10 cellular contexts compared by ENCODE assay signal in genomic region chr21:44517175-44517899, GRCh38. TPM values are rescaled to one million over a fixed set of nuclear protein-coding genes. Genes with fewer than 3 reads are reported as not detected.
A peak's percentile ranks its signal among the peaks of the same experiment; 100 is the strongest.
DNase-seq lines count a peak whose midpoint lies in the region; ATAC-seq and TF ChIP-seq lines count a peak whose summit lies in the region.
"Had no signal": no experiment of that assay in that cellular context is flagged by ENCODE, and none has a peak within 500 bp of the region (broad histone marks: within the 10 kb centered on the region; RNA-seq: fewer than 3 reads in every experiment).

No MANE protein-coding gene starts in this region.

- intact Hi-C loops in Caco-2 (cut with micrococcal nuclease; ENCODE audit: unreplicated experiment) = loop anchor here (10.0 kb wide), 1 partner anchor 277 kb away; no protein-coding TSS in a partner anchor

- H3K36me3 Mint-ChIP-seq in Caco-2 (ENCODE audit: insufficient read depth, unreplicated experiment) = no peaks in the 10 kb centered on the region
- H3K36me3 Mint-ChIP-seq: immature natural killer cell had no signal

- no peak for TF ChIP-seq POLR2A in tibial nerve (IDR thresholded peaks at IDR 0.05)

- no peak overlapping the region for H3K27ac Mint-ChIP-seq in Caco-2 (ENCODE audit: unreplicated experiment)
- H3K27ac Mint-ChIP-seq: immature natural killer cell had no signal

- POLR2A ChIA-PET in Caco-2 (lab: Charles Lee) (no interaction called here), HEK293T (lab: Yijun Ruan, JAX) (no interaction called here)

- peaks cover 13% of the 10 kb centered on the region for H3K9me3 Mint-ChIP-seq in Caco-2 (ENCODE audit: unreplicated experiment)
- H3K9me3 Mint-ChIP-seq: immature natural killer cell had no signal

- peaks cover 17% of the 10 kb centered on the region for H3K4me1 Mint-ChIP-seq in Caco-2 (ENCODE audit: low read depth, unreplicated experiment)
- H3K4me1 Mint-ChIP-seq: immature natural killer cell had no signal

- H3K27ac ChIP-seq in SJCRH30 (no peak overlapping the region), tibial nerve (no peak overlapping the region)
- H3K27ac ChIP-seq: adrenal gland had no signal

- peak; percentile 87 to 95 for DNase-seq in Caco-2
- peak; percentile 87 for DNase-seq in HEK293T (ENCODE audit: extremely low spot score)
- peak; percentile 20 to 23 for DNase-seq in SJCRH30
- peak; percentile 86 for DNase-seq in iPS-NIHi11 (ENCODE audit: low spot score)
- DNase-seq in NCI-H2196 (lab: John Stamatoyannopoulos, UW; ENCODE audit: unreplicated experiment) = no peak
- no peak for DNase-seq in tibial nerve (ENCODE audit: low spot score in 2 of 2)

- BruUV-seq in Caco-2 (replicated peaks; lab: Mats Ljungman, UMichigan) = no TSS peak

- H3K4me1 ChIP-seq in Caco-2 (peaks cover 7% of the 10 kb centered on the region; the same call in 1 of the 2 replicates), SJCRH30 (no peaks in the 10 kb centered on the region), tibial nerve (no peaks in the 10 kb centered on the region)
- H3K4me1 ChIP-seq: adrenal gland had no signal

- ATAC-seq in GM18868 (IDR thresholded peaks at IDR 0.05; ENCODE audit: unreplicated experiment) (no peak), GM21447 (IDR thresholded peaks at IDR 0.05; ENCODE audit: unreplicated experiment) (no peak)

- CTCF ChIA-PET in Caco-2 (lab: Charles Lee) = interaction anchor here (0.9 to 1.3 kb wide), 2 partner anchors 225 to 276 kb away, joined by 4 to 5 read pairs; no protein-coding TSS in a partner anchor
- CTCF ChIA-PET in HEK293T (lab: Yijun Ruan, JAX) = no interaction called here

- no peak for TF ChIP-seq CTCF in Caco-2 (IDR thresholded peaks at IDR 0.05; ENCODE audit: insufficient read depth in 1 of 2, low read depth in 1 of 2, low read length in 1 of 2, severe bottlenecking in 1 of 2, unreplicated experiment in 1 of 2)
- TF ChIP-seq CTCF in tibial nerve (IDR thresholded peaks at IDR 0.05) = no peak

- H3K9me3 ChIP-seq in Caco-2 (no peaks in the 10 kb centered on the region), SJCRH30 (replicated peaks) (no peaks in the 10 kb centered on the region), tibial nerve (no peaks in the 10 kb centered on the region)
- H3K9me3 ChIP-seq: adrenal gland had no signal

- no peaks in the 10 kb centered on the region for H3K36me3 ChIP-seq in Caco-2 (ENCODE audit: control insufficient read depth, insufficient read depth, low read length)
- H3K36me3 ChIP-seq in SJCRH30 = no peaks in the 10 kb centered on the region
- no peaks in the 10 kb centered on the region for H3K36me3 ChIP-seq in tibial nerve
- H3K36me3 ChIP-seq: adrenal gland had no signal

- TF ChIP-seq EP300 in tibial nerve (IDR thresholded peaks at IDR 0.05) = no peak

- H3K27me3 Mint-ChIP-seq in Caco-2 (ENCODE audit: insufficient read depth, unreplicated experiment) = no peaks in the 10 kb centered on the region

- H3K27me3 ChIP-seq in Caco-2 (replicated peaks; ENCODE audit: control insufficient read depth, insufficient read depth, low read length) = no peaks in the 10 kb centered on the region
- H3K27me3 ChIP-seq in SJCRH30 = no peaks in the 10 kb centered on the region
- H3K27me3 ChIP-seq in tibial nerve = peaks cover 0 to under 1% of the 10 kb centered on the region in 2 donors
- H3K27me3 ChIP-seq: adrenal gland had no signal

- H3K4me3 Mint-ChIP-seq in Caco-2 (ENCODE audit: unreplicated experiment) = peak overlapping the region; percentile 77
- H3K4me3 Mint-ChIP-seq: immature natural killer cell had no signal

- H3K4me3 ChIP-seq in Caco-2 (ENCODE audit: low read depth, low read length) (peak overlapping the region; percentile 47), SJCRH30 (no peak overlapping the region), tibial nerve (no peak overlapping the region)
- H3K4me3 ChIP-seq: adrenal gland had no signal

- 79 to 90% methylated on average over 14 to 15 of the region's 15 CpGs for WGBS in tibial nerve, 2 donors

TF ChIP-seq in HEK293T, 16 proteins besides CTCF, POLR2A, EP300 and RAD21:
- TF ChIP-seq L3MBTL2 (conservative IDR thresholded peaks at IDR 0.05) (peak; percentile 77), PKNOX1 (IDR thresholded peaks at IDR 0.05) (peak; percentile 87), BHLHE40 (IDR thresholded peaks at IDR 0.05; ENCODE audit: borderline replicate concordance) (no peak)

RNA-seq across cellular contexts. Expression of gene KRTAP10-1, which starts 22.7 kb away (rescaled TPM):
- total RNA-seq in Caco-2 (2022) = not detected in 2 replicates
- total RNA-seq in SJCRH30 (2014; rRNA removed; shearing (Covaris generic)) = not detected in 2 replicates
- not detected for total RNA-seq in tibial nerve
- total RNA-seq: adrenal gland had no signal

RNA-seq across cellular contexts. Expression of gene KRTAP10-2, which starts 34.0 kb away (rescaled TPM):
- total RNA-seq in Caco-2 (2022) (not detected in 2 replicates), tibial nerve (not detected)
- not detected in 2 replicates for total RNA-seq in SJCRH30 (2014; rRNA removed; shearing (Covaris generic))
- total RNA-seq: adrenal gland had no signal

RNA-seq across cellular contexts. Expression of gene KRTAP10-3, which starts 41.3 kb away (rescaled TPM):
- total RNA-seq in Caco-2 (2022) (not detected in 2 replicates), tibial nerve (not detected)
- total RNA-seq in SJCRH30 (2014; rRNA removed; shearing (Covaris generic)) = not detected in 2 replicates
- total RNA-seq: adrenal gland had no signal

RNA-seq across cellular contexts. Expression of gene KRTAP10-4, which starts 56.2 kb away (rescaled TPM):
- total RNA-seq in Caco-2 (2022) (not detected in 2 replicates), tibial nerve (not detected)
- not detected in 2 replicates for total RNA-seq in SJCRH30 (2014; rRNA removed; shearing (Covaris generic))
- total RNA-seq: adrenal gland had no signal

Comparison
In these comparisons a context has a peak if more than half of its experiments do, and no peak if none do; other contexts are left out.
1. DNase-seq: peak in Caco-2 (2 of 2), HEK293T (single experiment), SJCRH30 (2 of 2) and iPS-NIHi11 (single experiment); none in NCI-H2196 (single experiment) and tibial nerve (0 of 2).